Comparison of ENCODE assay signal across 10 cellular contexts in genomic region chr5:52356311-52356918, GRCh38.
A peak's percentile ranks its signal among the peaks of the same experiment; 100 is the strongest.
DNase-seq lines count a peak whose midpoint lies in the region; FAIRE-seq and TF ChIP-seq lines count a peak whose summit lies in the region.
"Had no signal": no experiment of that assay in that cellular context is flagged by ENCODE, and none has a peak within 500 bp of the region (broad histone marks: within the 10 kb centered on the region; RNA-seq: fewer than 3 reads in every experiment).

No MANE protein-coding gene starts in this region.

- 24 to 28% (median 25%) methylated on average over 3 of the region's 3 CpGs for WGBS in small intestine, 3 donors

- intact Hi-C loops in dorsolateral prefrontal cortex (cut with DNase I) = no loop called here

- FAIRE-seq in small intestine (lab: Jason Lieb, UNC) = peak; percentile 10

- no peaks in the 10 kb centered on the region for H3K36me3 ChIP-seq in small intestine (ENCODE audit: control insufficient read depth in 2 of 2, insufficient read depth in 2 of 2, low read length in 2 of 2)
- H3K36me3 ChIP-seq: BLaER1 treated with 17β-estradiol and CSF1 and Interleukin-3, amounts not matched to agents 10 nM and 100 nM had no signal

- H3K4me3 ChIP-seq in dorsolateral prefrontal cortex = no peak overlapping the region
- no peak overlapping the region for H3K4me3 ChIP-seq in small intestine (ENCODE audit: low read depth in 1 of 2, low read length in 2 of 2)
- H3K4me3 ChIP-seq: BLaER1 treated with 17β-estradiol and CSF1 and Interleukin-3, amounts not matched to agents 10 nM and 100 nM had no signal

- no peaks in the 10 kb centered on the region for H3K4me1 ChIP-seq in small intestine (ENCODE audit: control insufficient read depth in 2 of 2, insufficient read depth in 1 of 2, low read depth in 1 of 2, low read length in 1 of 2)

- peak; percentile 74 for DNase-seq in NCI-H2107 treated with DMSO at 0.1 percent for 48 hours (lab: John Stamatoyannopoulos, UW; ENCODE audit: unreplicated experiment)
- DNase-seq in NCI-H2107 (lab: John Stamatoyannopoulos, UW) = no peak
- DNase-seq in NCI-H460 (ENCODE audit: extremely low read depth, low read depth) = peak; percentile 20
- DNase-seq in dorsolateral prefrontal cortex = no peak
- DNase-seq in small intestine = peak; percentile 9
- no peak for DNase-seq in NOMO-1 treated with dmso at 0.1 percent for 144 hours (lab: John Stamatoyannopoulos, UW; ENCODE audit: unreplicated experiment)
- DNase-seq in LoVo (ENCODE audit: low spot score) = no peak
- DNase-seq in cerebellar nuclear complex (lab: John Stamatoyannopoulos, UW) = no peak
- DNase-seq: activated T-cell treated with anti-CD3 and anti-CD28 coated beads for 4 hours had no signal

- peak in 53 of 56 donors; percentile 18 to 67 (median 46) for TF ChIP-seq CTCF in dorsolateral prefrontal cortex (IDR thresholded peaks at IDR 0.05 in 54 of 56, conservative IDR thresholded peaks at IDR 0.05 in 2 of 56; ENCODE audit: low read depth in 1 of 56, partially characterized antibody in 56 of 56)

- H3K9me3 ChIP-seq in small intestine (ENCODE audit: control insufficient read depth, low read depth) = no peaks in the 10 kb centered on the region
- H3K9me3 ChIP-seq: BLaER1 treated with 17β-estradiol and CSF1 and Interleukin-3, amounts not matched to agents 10 nM and 100 nM had no signal

- H3K27me3 ChIP-seq in dorsolateral prefrontal cortex = peaks cover 0 to 4% (median 0%) of the 10 kb centered on the region in 45 donors
- no peaks in the 10 kb centered on the region for H3K27me3 ChIP-seq in small intestine (ENCODE audit: control insufficient read depth in 2 of 2, insufficient read depth in 2 of 2, low read length in 2 of 2)
- H3K27me3 ChIP-seq: BLaER1 treated with 17β-estradiol and CSF1 and Interleukin-3, amounts not matched to agents 10 nM and 100 nM had no signal

- H3K27ac ChIP-seq in dorsolateral prefrontal cortex (no peak overlapping the region), small intestine (ENCODE audit: low read depth in 1 of 2, low read length in 1 of 2) (no peak overlapping the region)
- H3K27ac ChIP-seq: BLaER1 treated with 17β-estradiol and CSF1 and Interleukin-3, amounts not matched to agents 10 nM and 100 nM had no signal

Comparison
In these comparisons a context has a peak if more than half of its experiments do, and no peak if none do; other contexts are left out.
1. DNase-seq: peak in NCI-H2107 treated with DMSO at 0.1 percent for 48 hours (single experiment), NCI-H460 (single experiment) and small intestine (single experiment); none in NCI-H2107 (single experiment), dorsolateral prefrontal cortex (0 of 10), NOMO-1 treated with dmso at 0.1 percent for 144 hours (single experiment), LoVo (single experiment) and cerebellar nuclear complex (0 of 2).